In genomic region chr12:116520801-116521471, GRCh38 we compare ENCODE assay signal across 11 cellular contexts. TPM values are rescaled to one million over a fixed set of nuclear protein-coding genes. Genes with fewer than 3 reads are reported as not detected.
DNase-seq lines count a peak whose midpoint lies in the region; ATAC-seq and FAIRE-seq lines count a peak whose summit lies in the region.
"Had no signal": no experiment of that assay in that cellular context is flagged by ENCODE, and none has a peak within 500 bp of the region (broad histone marks: within the 10 kb centered on the region; RNA-seq: fewer than 3 reads in every experiment).

No MANE protein-coding gene starts in this region.

- POLR2A ChIA-PET in naive thymus-derived CD4-positive, alpha-beta T cell (lab: Charles Lee): no interaction called here

- H3K9me3 ChIP-seq in naive thymus-derived CD4-positive, alpha-beta T cell (ENCODE audit: control insufficient read depth in 2 of 3, low read length in 3 of 3): no peaks in the 10 kb centered on the region

- H3K9me3 Mint-ChIP-seq in dendritic cell treated with granulocyte-macrophage colony-stimulating factor and Interleukin-4, amounts not matched to agents 40 ng/mL and 50 ng/mL, for 4 days: no peaks in the 10 kb centered on the region
- H3K9me3 Mint-ChIP-seq in naive thymus-derived CD4-positive, alpha-beta T cell: no peaks in the 10 kb centered on the region

- intact Hi-C loops in dendritic cell treated with granulocyte-macrophage colony-stimulating factor and Interleukin-4, amounts not matched to agents 40 ng/mL and 50 ng/mL, for 4 days (cut with micrococcal nuclease): no loop called here
- intact Hi-C loops in naive thymus-derived CD4-positive, alpha-beta T cell (cut with micrococcal nuclease): no loop called here

- no peaks in the 10 kb centered on the region for H3K4me1 ChIP-seq in naive thymus-derived CD4-positive, alpha-beta T cell (ENCODE audit: control insufficient read depth in 2 of 2, insufficient read depth in 2 of 2, low read length in 2 of 2)

- H3K27me3 ChIP-seq in naive thymus-derived CD4-positive, alpha-beta T cell (ENCODE audit: control insufficient read depth in 2 of 2, insufficient read depth in 2 of 2, low read length in 2 of 2): no peaks in the 10 kb centered on the region

- H3K27me3 Mint-ChIP-seq in dendritic cell treated with granulocyte-macrophage colony-stimulating factor and Interleukin-4, amounts not matched to agents 40 ng/mL and 50 ng/mL, for 4 days: peaks cover 35% of the 10 kb centered on the region
- H3K27me3 Mint-ChIP-seq in naive thymus-derived CD4-positive, alpha-beta T cell: peaks cover 0 to 20% (median 0%) of the 10 kb centered on the region in 5 donors

- H3K4me3 Mint-ChIP-seq in dendritic cell treated with granulocyte-macrophage colony-stimulating factor and Interleukin-4, amounts not matched to agents 40 ng/mL and 50 ng/mL, for 4 days: no peak overlapping the region
- peak overlapping the region in 1 of 10 donors; percentile 19 for H3K4me3 Mint-ChIP-seq in naive thymus-derived CD4-positive, alpha-beta T cell

- H3K36me3 Mint-ChIP-seq in dendritic cell treated with granulocyte-macrophage colony-stimulating factor and Interleukin-4, amounts not matched to agents 40 ng/mL and 50 ng/mL, for 4 days (ENCODE audit: low read depth): no peaks in the 10 kb centered on the region
- no peaks in the 10 kb centered on the region for H3K36me3 Mint-ChIP-seq in naive thymus-derived CD4-positive, alpha-beta T cell

- H3K27ac Mint-ChIP-seq in dendritic cell treated with granulocyte-macrophage colony-stimulating factor and Interleukin-4, amounts not matched to agents 40 ng/mL and 50 ng/mL, for 4 days: peak overlapping the region; percentile 32
- H3K27ac Mint-ChIP-seq in naive thymus-derived CD4-positive, alpha-beta T cell: peak overlapping the region in 2 of 9 donors; percentile 11 to 26

- DNase-seq in EH (ENCODE audit: low read depth) (peak; percentile 90), RCC 7860 (ENCODE audit: low spot score) (peak; percentile 78), HuH-7 (ENCODE audit: low spot score) (no peak)
- no peak for DNase-seq in naive thymus-derived CD4-positive, alpha-beta T cell
- DNase-seq: effector memory CD4-positive, alpha-beta T cell; NCI-H2171 treated with DMSO at 0.1 percent for 48 hours; right cardiac atrium had no signal

- no peak overlapping the region for H3K4me3 ChIP-seq in naive thymus-derived CD4-positive, alpha-beta T cell (ENCODE audit: low read length)

- no peaks in the 10 kb centered on the region for H3K36me3 ChIP-seq in naive thymus-derived CD4-positive, alpha-beta T cell (ENCODE audit: control insufficient read depth in 2 of 3, insufficient read depth in 3 of 3, low read length in 3 of 3)

- CTCF ChIA-PET in naive thymus-derived CD4-positive, alpha-beta T cell (lab: Charles Lee): no interaction called here

- FAIRE-seq in RCC 7860 (lab: Jason Lieb, UNC): peak; percentile 70

- no peak overlapping the region for H3K27ac ChIP-seq in naive thymus-derived CD4-positive, alpha-beta T cell (ENCODE audit: low read depth, low read length)

- peak; percentile 26 for ATAC-seq in naive thymus-derived CD4-positive, alpha-beta T cell
- ATAC-seq in HG02885 (IDR thresholded peaks at IDR 0.05; ENCODE audit: poor library complexity, unreplicated experiment) (no peak), HG02973 (IDR thresholded peaks at IDR 0.05; ENCODE audit: unreplicated experiment) (no peak), GM18861 (IDR thresholded peaks at IDR 0.05; ENCODE audit: unreplicated experiment) (no peak)
- ATAC-seq: right cardiac atrium had no signal

- peaks cover 43% of the 10 kb centered on the region for H3K4me1 Mint-ChIP-seq in dendritic cell treated with granulocyte-macrophage colony-stimulating factor and Interleukin-4, amounts not matched to agents 40 ng/mL and 50 ng/mL, for 4 days (ENCODE audit: low read depth)
- peaks cover 5 to 11% (median 8%) of the 10 kb centered on the region in 7 donors for H3K4me1 Mint-ChIP-seq in naive thymus-derived CD4-positive, alpha-beta T cell

RNA-seq across cellular contexts. Expression of gene MAP1LC3B2, which starts 38.2 kb away (rescaled TPM):
- 1 to 10 TPM in 3 of 5 experiments, under 1 TPM in 2; 0.48 to 6.6 (median 1.5) TPM for total RNA-seq in naive thymus-derived CD4-positive, alpha-beta T cell
- 1 to 10 TPM; 4.4 to 5.9 TPM for polyA plus RNA-seq in naive thymus-derived CD4-positive, alpha-beta T cell

Comparison
In these comparisons a context has a peak if more than half of its experiments do, and no peak if none do; other contexts are left out.
1. DNase-seq: peak in EH (single experiment) and RCC 7860 (single experiment); none in naive thymus-derived CD4-positive, alpha-beta T cell (0 of 9) and HuH-7 (single experiment).